ENCODE assay signal across 32 cellular contexts in genomic region chr11:70138403-70138802, GRCh38.
"Had no signal": no experiment of that assay in that cellular context is flagged by ENCODE, and none has a peak within 500 bp of the region (broad histone marks: within the 10 kb centered on the region; RNA-seq: fewer than 3 reads in every experiment).

No MANE protein-coding gene starts in this region.

- H3K36me3 Mint-ChIP-seq: activated naive CD8-positive, alpha-beta T cell treated with anti-CD3 and anti-CD28 coated beads for 36 hours had no signal

- H3K4me3 ChIP-seq: PC-9 had no signal

- DNase-seq: activated CD4-positive, alpha-beta memory T cell treated with anti-CD3 and anti-CD28 coated beads, Interleukin-2, amount 10 ng/mL, durations not matched to agents 7 days and 5 days; activated CD4-positive, alpha-beta T cell treated with anti-CD3 and anti-CD28 coated beads for 1 hour; activated CD4-positive, alpha-beta T cell treated with anti-CD3 and anti-CD28 coated beads for 48 hours; activated CD4-positive, CD25-positive, alpha-beta regulatory T cell; activated effector memory CD4-positive, alpha-beta T cell treated with anti-CD3 and anti-CD28 coated beads, Interleukin-2, amount 50 U/mL, for 16 hours; activated naive CD4-positive, alpha-beta T cell; activated naive CD4-positive, alpha-beta T cell treated with anti-CD3 and anti-CD28 coated beads, Interleukin-2, amount 50 U/mL, for 16 hours; activated naive CD8-positive, alpha-beta T cell treated with anti-CD3 and anti-CD28 coated beads for 36 hours; activated T-cell treated with anti-CD3 and anti-CD28 coated beads, Interleukin-2, amount 50 U/mL, for 1 hour; activated T-cell treated with anti-CD3 and anti-CD28 coated beads, Interleukin-2, amount 50 U/mL, for 72 hours; amniotic stem cell; aorta; brain microvascular endothelial cell; central memory CD4-positive, alpha-beta T cell; NCI-H1105; NCI-H1417 treated with DMSO at 0.1 percent for 48 hours; NCI-H187 treated with DMSO at 0.1 percent for 48 hours; NCI-H2081; NCI-H2171 treated with DMSO at 0.1 percent for 48 hours; NCI-H226; NCI-H446 treated with DMSO at 0.1 percent for 48 hours; NCI-H524; PC-9; SIG-M5; SW 1271; T-helper 1 cell; T-helper 2 cell; T-helper 9 cell had no signal

- H3K9me3 Mint-ChIP-seq: activated CD4-positive, alpha-beta memory T cell treated with anti-CD3 and anti-CD28 coated beads, Interleukin-2, amount 10 ng/mL, durations not matched to agents 7 days and 5 days; activated naive CD8-positive, alpha-beta T cell treated with anti-CD3 and anti-CD28 coated beads for 36 hours; activated T-cell treated with anti-CD3 and anti-CD28 coated beads, Interleukin-2, amount 50 U/mL, for 72 hours; activated T-helper 17 cell treated with anti-CD3 and anti-CD28 coated beads, Interleukin-2, amount 50 U/mL, for 72 hours had no signal

- H3K27ac Mint-ChIP-seq: activated CD4-positive, alpha-beta memory T cell treated with anti-CD3 and anti-CD28 coated beads, Interleukin-2, amount 10 ng/mL, durations not matched to agents 7 days and 5 days; activated naive CD8-positive, alpha-beta T cell treated with anti-CD3 and anti-CD28 coated beads for 36 hours; activated T-cell treated with anti-CD3 and anti-CD28 coated beads, Interleukin-2, amount 50 U/mL, for 72 hours; activated T-helper 17 cell treated with anti-CD3 and anti-CD28 coated beads, Interleukin-2, amount 50 U/mL, for 72 hours had no signal

- ATAC-seq: activated T-cell treated with anti-CD3 and anti-CD28 coated beads, Interleukin-2, amount 50 U/mL, for 72 hours; activated T-helper 17 cell treated with anti-CD3 and anti-CD28 coated beads, Interleukin-2, amount 50 U/mL, for 72 hours; Right ventricle myocardium inferior had no signal

- H2AFZ ChIP-seq: PC-9 had no signal

- H3K4me3 Mint-ChIP-seq: activated CD4-positive, alpha-beta memory T cell treated with anti-CD3 and anti-CD28 coated beads, Interleukin-2, amount 10 ng/mL, durations not matched to agents 7 days and 5 days; activated naive CD8-positive, alpha-beta T cell treated with anti-CD3 and anti-CD28 coated beads for 36 hours; activated T-cell treated with anti-CD3 and anti-CD28 coated beads, Interleukin-2, amount 50 U/mL, for 72 hours; activated T-helper 17 cell treated with anti-CD3 and anti-CD28 coated beads, Interleukin-2, amount 50 U/mL, for 72 hours had no signal

- H3K4me1 Mint-ChIP-seq: activated CD4-positive, alpha-beta memory T cell treated with anti-CD3 and anti-CD28 coated beads, Interleukin-2, amount 10 ng/mL, durations not matched to agents 7 days and 5 days; activated T-helper 17 cell treated with anti-CD3 and anti-CD28 coated beads, Interleukin-2, amount 50 U/mL, for 72 hours had no signal

- H3K36me3 ChIP-seq: brain microvascular endothelial cell, WERI-Rb-1 had no signal

- H3K4me2 ChIP-seq: PC-9 had no signal

- H3K27ac ChIP-seq: brain microvascular endothelial cell, PC-9, RWPE1 had no signal
